In genomic region chr11:66078949-66079348, GRCh38 we compare ENCODE assay signal across 7 cellular contexts. TPM values are rescaled to one million over a fixed set of nuclear protein-coding genes. Genes with fewer than 3 reads are reported as not detected.
"Had no signal": no experiment of that assay in that cellular context is flagged by ENCODE, and none has a peak within 500 bp of the region (broad histone marks: within the 10 kb centered on the region; RNA-seq: fewer than 3 reads in every experiment).

No MANE protein-coding gene starts in this region.

RNA-seq across cellular contexts. Expression of gene GAL3ST3, which starts 30.0 kb away (rescaled TPM):
- total RNA-seq: fibroblast of lung, lower leg skin, transverse colon had no signal
- polyA plus RNA-seq: fibroblast of lung had no signal

RNA-seq across cellular contexts. Expression of gene CATSPER1, which starts 52.7 kb away (rescaled TPM):
- total RNA-seq: activated CD8-positive, alpha-beta memory T cell treated with anti-CD3 and anti-CD28 coated beads for 36 hours; activated naive CD8-positive, alpha-beta T cell treated with anti-CD3 and anti-CD28 coated beads, Interleukin-2, amount 10 ng/mL, durations not matched to agents 7 days and 5 days; fibroblast of lung; frontal cortex; lower leg skin; Right ventricle myocardium superior; transverse colon had no signal
- polyA plus RNA-seq: fibroblast of lung had no signal
